27 cellular contexts compared by ENCODE assay signal in the genomic region with DNA sequence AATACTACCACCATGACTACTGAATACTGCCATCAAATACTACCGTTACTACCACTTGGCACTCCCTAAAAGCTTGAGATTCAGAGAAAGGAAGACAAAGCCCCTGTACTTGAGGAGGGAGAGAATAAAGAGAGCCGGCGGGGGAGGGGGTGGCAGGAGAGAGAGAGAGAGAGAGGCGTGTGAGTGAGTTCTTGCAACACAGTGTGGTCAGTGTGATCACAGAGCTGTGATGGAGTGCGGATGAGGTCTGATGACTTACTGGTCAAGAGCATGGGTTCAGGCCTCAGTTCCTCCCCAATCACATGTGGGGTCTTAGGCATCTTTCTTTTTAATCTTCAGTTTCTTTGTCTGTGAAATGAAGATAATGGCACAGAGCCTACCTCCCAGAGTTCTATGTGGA. TPM values are rescaled to one million over a fixed set of nuclear protein-coding genes. Genes with fewer than 3 reads are reported as not detected.
DNase-seq lines count a peak whose midpoint lies in the region; ATAC-seq, FAIRE-seq and TF ChIP-seq lines count a peak whose summit lies in the region.
"Had no signal": no experiment of that assay in that cellular context is flagged by ENCODE, and none has a peak within 500 bp of the region (broad histone marks: within the 10 kb centered on the region; RNA-seq: fewer than 3 reads in every experiment).

No MANE protein-coding gene starts in this region.

- peaks cover 86% of the 10 kb centered on the region for H3K4me1 ChIP-seq in GM12878 (ENCODE audit: control insufficient read depth, insufficient read depth, low read length)

- H3K36me3 ChIP-seq in GM12878 (ENCODE audit: control insufficient read depth in 2 of 2, insufficient read depth in 2 of 2, low read length in 1 of 2), result peaks cover 1 to 11% of the 10 kb centered on the region in 2 experiments; a peak in 3 of 4 replicates
- H3K36me3 ChIP-seq: thoracic aorta, vagina had no signal

- RAD21 ChIA-PET in GM12878 (lab: Charles Lee; ENCODE audit: unreplicated experiment), result interaction anchor here (1.1 to 6.3 kb wide), 4 partner anchors 9 to 155 kb away, joined by 3 to 70 read pairs (median 8); no protein-coding TSS in a partner anchor

- intact Hi-C loops in GM12878 (cut with micrococcal nuclease; ENCODE audit: unreplicated experiment), result no loop called here

- TF ChIP-seq RAD21 in GM12878 (IDR thresholded peaks at IDR 0.05; ENCODE audit: insufficient read depth, low read depth, low read length), result no peak

- H2AFZ ChIP-seq in GM12878 (ENCODE audit: control insufficient read depth, low read depth, low read length), result no peak overlapping the region

- no peak overlapping the region for H3K9ac ChIP-seq in GM12878 (ENCODE audit: control insufficient read depth, insufficient read depth, low read length)

- peak overlapping the region; percentile 64 for H3K4me2 ChIP-seq in GM12878 (ENCODE audit: control insufficient read depth, insufficient read depth)

- CTCF ChIA-PET in GM12878 (lab: Yijun Ruan, JAX), result interaction anchor here (0.7 to 11.5 kb wide), 5 partner anchors 9 to 155 kb away, joined by 3 to 134 read pairs (median 8); no protein-coding TSS in a partner anchor

- H3K36me3 Mint-ChIP-seq in stimulated activated effector memory CD8-positive, alpha-beta T cell treated with anti-CD3 and anti-CD28 coated beads, Interleukin-12 subunit alpha, Interleukin-12 subunit beta, amount 100 ng/mL, for 72 hours, result peaks cover 25% of the 10 kb centered on the region
- H3K36me3 Mint-ChIP-seq: brain had no signal

- peak overlapping the region; percentile 87 for H3K27ac ChIP-seq in GM12878 (ENCODE audit: control insufficient read depth, insufficient read depth)
- H3K27ac ChIP-seq: thoracic aorta, vagina had no signal

- H3K4me1 Mint-ChIP-seq in stimulated activated effector memory CD8-positive, alpha-beta T cell treated with anti-CD3 and anti-CD28 coated beads, Interleukin-12 subunit alpha, Interleukin-12 subunit beta, amount 100 ng/mL, for 72 hours, result peaks cover 94% of the 10 kb centered on the region

- DNase-seq in GM12892 (ENCODE audit: insufficient read length), result no peak
- DNase-seq in MV-4-11 (lab: John Stamatoyannopoulos, UW), result peak; percentile 86
- no peak for DNase-seq in GM12878 (ENCODE audit: low read depth, low spot score)
- no peak for DNase-seq in stimulated activated effector memory CD8-positive, alpha-beta T cell treated with anti-CD3 and anti-CD28 coated beads, Interleukin-12 subunit alpha, Interleukin-12 subunit beta, amount 100 ng/mL, for 72 hours (ENCODE audit: low spot score in 2 of 2)
- DNase-seq in DMS53 treated with DMSO at 0.1 percent for 48 hours (lab: John Stamatoyannopoulos, UW; ENCODE audit: unreplicated experiment), result no peak
- DNase-seq: activated CD8-positive, alpha-beta memory T cell treated with anti-CD3 and anti-CD28 coated beads for 24 hours; activated T-cell treated with anti-CD3 and anti-CD28 coated beads, Interleukin-2, amount 50 U/mL, for 1 hour; CD4-positive, alpha-beta memory T cell; DMS 273 treated with DMSO at 0.1 percent for 48 hours; HFFc6; KG1; mammary epithelial cell; NCI-H1694 treated with DMSO at 0.1 percent for 48 hours; NCI-H2171 treated with DMSO at 0.1 percent for 48 hours; NCI-H526; stimulated activated CD4-positive, alpha-beta T cell treated with anti-CD3 and anti-CD28 coated beads, Interleukin-2, amount 100 ng/mL, for 48 hours; stimulated activated naive CD4-positive, alpha-beta T cell treated with Interleukin-2 at 50 U/mL for 16 hours had no signal

- ATAC-seq in GM12878, result peak; percentile 16; the same call in 2 of the 3 replicates
- no peak for ATAC-seq in stimulated activated effector memory CD8-positive, alpha-beta T cell treated with anti-CD3 and anti-CD28 coated beads, Interleukin-12 subunit alpha, Interleukin-12 subunit beta, amount 100 ng/mL, for 72 hours
- no peak for ATAC-seq in GM18873 (IDR thresholded peaks at IDR 0.05; ENCODE audit: low FRiP score, unreplicated experiment)
- no peak for ATAC-seq in GM19452 (IDR thresholded peaks at IDR 0.05; ENCODE audit: unreplicated experiment)

- in situ Hi-C loops in GM12878 (cut with MboI), result loop anchor here (25.0 kb wide), 1 partner anchor 1182 kb away; no protein-coding TSS in a partner anchor

- no peaks in the 10 kb centered on the region for H3K27me3 ChIP-seq in GM12878 (replicated peaks in 1 of 2; ENCODE audit: control insufficient read depth in 2 of 2, insufficient read depth in 2 of 2, low read length in 1 of 2)
- H3K27me3 ChIP-seq: vagina had no signal

- no peaks in the 10 kb centered on the region for H4K20me1 ChIP-seq in GM12878 (ENCODE audit: control insufficient read depth, insufficient read depth)

- SMC1A ChIA-PET in GM12878 (lab: Charles Lee; ENCODE audit: uncharacterized antibody, unreplicated experiment), result interaction anchor here (1.2 to 27.0 kb wide), 5 partner anchors 13 to 160 kb away, joined by 4 to 468 read pairs (median 85); no protein-coding TSS in a partner anchor

- no TSS peak for BruUV-seq in GM12878 (replicated peaks; lab: Mats Ljungman, UMichigan)

- H3K27ac Mint-ChIP-seq in stimulated activated effector memory CD8-positive, alpha-beta T cell treated with anti-CD3 and anti-CD28 coated beads, Interleukin-12 subunit alpha, Interleukin-12 subunit beta, amount 100 ng/mL, for 72 hours, result peak overlapping the region; percentile 60
- H3K27ac Mint-ChIP-seq: brain, HFFc6 had no signal

- POLR2A ChIA-PET in GM12878 (lab: Charles Lee), result interaction anchor here (0.6 to 5.8 kb wide), 5 partner anchors 9 to 15 kb away, joined by 4 to 46 read pairs (median 11); no protein-coding TSS in a partner anchor

- 28% methylated on average over 5 of the region's 5 CpGs for WGBS in GM12878 (ENCODE audit: insufficient coverage, insufficient replicate concordance, low lambda C conversion rate, missing lambda C conversion rate)

- no peak overlapping the region for H3K4me3 Mint-ChIP-seq in stimulated activated effector memory CD8-positive, alpha-beta T cell treated with anti-CD3 and anti-CD28 coated beads, Interleukin-12 subunit alpha, Interleukin-12 subunit beta, amount 100 ng/mL, for 72 hours
- H3K4me3 Mint-ChIP-seq: brain; CD4-positive, alpha-beta memory T cell; HFFc6 had no signal

- H3K79me2 ChIP-seq in GM12878 (ENCODE audit: control insufficient read depth, insufficient read depth, low read length), result peaks cover 97% of the 10 kb centered on the region

- no peak overlapping the region for H3K4me3 ChIP-seq in GM12878
- H3K4me3 ChIP-seq: thoracic aorta, vagina had no signal

- H3K9me3 Mint-ChIP-seq in stimulated activated effector memory CD8-positive, alpha-beta T cell treated with anti-CD3 and anti-CD28 coated beads, Interleukin-12 subunit alpha, Interleukin-12 subunit beta, amount 100 ng/mL, for 72 hours, result no peaks in the 10 kb centered on the region
- H3K9me3 Mint-ChIP-seq: CD4-positive, alpha-beta memory T cell had no signal

- TF ChIP-seq CTCF in GM12878 (IDR thresholded peaks at IDR 0.05 in 2 of 3, conservative IDR thresholded peaks at IDR 0.05 in 1 of 3; ENCODE audit: control insufficient read depth in 2 of 3, extremely low read depth in 1 of 3, insufficient read depth in 1 of 3, low read depth in 3 of 3, low read length in 3 of 3), result no peak

- no peak for TF ChIP-seq EP300 in GM12878 (IDR thresholded peaks at IDR 0.05; ENCODE audit: borderline replicate concordance in 1 of 2, control insufficient read depth in 1 of 2, low read depth in 2 of 2, low read length in 2 of 2)

- FAIRE-seq in GM12892 (lab: Jason Lieb, UNC) (peak; percentile 77), GM12878 (lab: Jason Lieb, UNC) (no peak)
- FAIRE-seq: TTC549 had no signal

- peaks cover 11% of the 10 kb centered on the region for H3K9me3 ChIP-seq in GM12878 (replicated peaks; ENCODE audit: control insufficient read depth, insufficient read depth, low read length)
- H3K9me3 ChIP-seq: thoracic aorta, vagina had no signal

- TF ChIP-seq POLR2A in GM12892 (IDR thresholded peaks at IDR 0.05; ENCODE audit: low read depth, low read length) (no peak), GM12878 (IDR thresholded peaks at IDR 0.05; ENCODE audit: low read depth, low read length) (no peak)

TF ChIP-seq in GM12878, 131 proteins besides CTCF, POLR2A, EP300 and RAD21 (continues in another document):
- TF ChIP-seq SPI1 (IDR thresholded peaks at IDR 0.05; ENCODE audit: borderline replicate concordance, insufficient read depth, low read depth, low read length), result peak; percentile 34; the same call in 1 of the 2 replicates
- TF ChIP-seq, protein P1, sequence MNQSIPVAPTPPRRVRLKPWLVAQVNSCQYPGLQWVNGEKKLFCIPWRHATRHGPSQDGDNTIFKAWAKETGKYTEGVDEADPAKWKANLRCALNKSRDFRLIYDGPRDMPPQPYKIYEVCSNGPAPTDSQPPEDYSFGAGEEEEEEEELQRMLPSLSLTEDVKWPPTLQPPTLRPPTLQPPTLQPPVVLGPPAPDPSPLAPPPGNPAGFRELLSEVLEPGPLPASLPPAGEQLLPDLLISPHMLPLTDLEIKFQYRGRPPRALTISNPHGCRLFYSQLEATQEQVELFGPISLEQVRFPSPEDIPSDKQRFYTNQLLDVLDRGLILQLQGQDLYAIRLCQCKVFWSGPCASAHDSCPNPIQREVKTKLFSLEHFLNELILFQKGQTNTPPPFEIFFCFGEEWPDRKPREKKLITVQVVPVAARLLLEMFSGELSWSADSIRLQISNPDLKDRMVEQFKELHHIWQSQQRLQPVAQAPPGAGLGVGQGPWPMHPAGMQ (IDR thresholded peaks at IDR 0.05; ENCODE audit: borderline replicate concordance), result no peak
- no peak for TF ChIP-seq NRF1 (conservative IDR thresholded peaks at IDR 0.05; ENCODE audit: low read depth, low read length)
- 0 out of 2 replicates have a peak, but pooled peaks have one; percentile 67 for TF ChIP-seq TARDBP (IDR thresholded peaks at IDR 0.05; ENCODE audit: borderline replicate concordance)
- TF ChIP-seq DPF2 (IDR thresholded peaks at IDR 0.05), result 0 out of 2 replicates have a peak, but pooled peaks have one; percentile 13

RNA-seq across cellular contexts. Expression of a gene that starts 19.2 kb away (rescaled TPM):
- polyA plus RNA-seq in GM12892 (2012; ENCODE audit: missing spikeins), result 107 TPM
- total RNA-seq in GM12878 (2013; cell fraction: nucleolus; rRNA removed), result 650 and 657 TPM in 2 replicates
- total RNA-seq in GM12878 (2014; rRNA removed) (106 and 118 TPM in 2 replicates), GM12878 (2014; rRNA removed; fragmentation: Illumina TruSeq; extraction: Trizol) (117 and 119 TPM in 2 replicates), GM12878 (2021) (148 and 158 TPM in 2 replicates)
- polyA plus RNA-seq in GM12878 (2011; ENCODE audit: low read depth), result 86.6 TPM
- polyA plus RNA-seq in GM12878 (2011; rRNA removed) (134 and 135 TPM in 2 replicates), GM12878 (2014; fragmentation: Illumina TruSeq; extraction: Trizol) (121 and 128 TPM in 2 replicates), GM12878 (2014; fragmentation: Nextera tagmentation; extraction: Ambion mirVana) (10 to 100 TPM; 42.4 to 60.2 TPM), GM12878 (2014; rRNA removed) (85.3 and 88.3 TPM in 2 replicates), GM12878 (2016; fragmentation: Nextera tagmentation; extraction: Ambion mirVana) (10 to 100 TPM; 21.4 to 22.3 TPM)
- 105 and 107 TPM in 2 replicates for polyA plus RNA-seq in GM12878 (2011; cell fraction: cytosol; rRNA removed)
- 96.5 and 127 TPM in 2 replicates for polyA plus RNA-seq in GM12878 (2011; cell fraction: nucleus; rRNA removed)
- 126 and 129 TPM in 2 replicates for polyA plus RNA-seq in GM12878 (2012)
- polyA minus RNA-seq in GM12878 (2011; rRNA and poly(A)+ RNA removed), result 463 and 485 TPM in 2 replicates
- 91.7 and 117 TPM in 2 replicates for polyA minus RNA-seq in GM12878 (2011; cell fraction: cytosol; rRNA and poly(A)+ RNA removed)
- polyA minus RNA-seq in GM12878 (2011; cell fraction: nucleus; rRNA and poly(A)+ RNA removed), result 99.0 and 165 TPM in 2 replicates
- total RNA-seq: chondrocyte, HFFc6, mammary epithelial cell, myocyte, osteocyte, renal cortical epithelial cell had no signal
- polyA plus RNA-seq: mammary epithelial cell had no signal
